1 cellular context compared by ENCODE assay signal in genomic region chr4:138672393-138672976, GRCh38.
TF ChIP-seq lines count a peak whose summit lies in the region.

No MANE protein-coding gene starts in this region.

TF ChIP-seq in GM23338, 12 proteins besides CTCF, POLR2A, EP300 and RAD21 (continued from another document):
- TF ChIP-seq REST (IDR thresholded peaks at IDR 0.05; ENCODE audit: unreplicated experiment) (no peak), ZNF114 (CRISPR knock-in tag; IDR thresholded peaks at IDR 0.05) (no peak), JUNB (IDR thresholded peaks at IDR 0.05; ENCODE audit: unreplicated experiment) (no peak), ETS1 (IDR thresholded peaks at IDR 0.05) (no peak), CREB1 (CRISPR knock-in tag; IDR thresholded peaks at IDR 0.05; ENCODE audit: low read depth) (no peak), ZNF462 (CRISPR knock-in tag; IDR thresholded peaks at IDR 0.05) (no peak)
TF ChIP-seq in GM23338: peak in this region for 0.
